In the genomic region with DNA sequence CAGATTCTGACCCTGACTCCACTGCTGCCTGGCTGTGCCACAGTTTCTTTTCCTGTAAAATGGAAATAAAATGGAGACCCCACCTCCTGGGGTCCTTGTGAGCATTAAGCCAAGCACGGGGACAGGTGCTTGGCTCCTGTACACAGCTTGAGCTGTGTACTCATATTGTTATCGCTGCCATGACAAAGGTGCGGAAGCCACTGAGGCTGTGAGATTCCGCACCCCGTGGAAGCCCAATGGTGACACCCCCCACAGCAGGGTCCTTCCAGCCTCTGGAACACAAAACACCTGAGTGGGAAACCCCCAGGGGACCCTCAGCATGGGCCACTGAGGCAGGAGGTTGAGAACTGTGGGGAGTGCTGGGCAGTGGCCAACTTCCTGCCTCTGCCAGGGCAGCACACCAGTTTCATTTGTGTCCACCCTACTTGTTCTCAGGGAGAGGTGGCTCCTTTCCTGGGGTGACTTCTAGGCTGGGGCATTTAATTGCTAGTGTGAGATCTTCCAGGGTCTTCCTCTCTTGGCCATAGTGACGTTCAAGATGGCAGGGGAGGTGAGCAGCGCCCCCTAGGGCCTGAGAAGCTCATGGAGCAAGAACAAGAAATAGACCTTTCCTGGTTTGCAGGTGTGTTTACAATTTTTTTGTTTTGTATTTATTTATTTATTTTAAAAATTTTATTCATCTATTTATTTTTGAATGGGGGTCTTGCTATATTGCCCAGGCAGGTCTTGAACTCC, we compare ENCODE assay signal across 8 cellular contexts. TPM values are rescaled to one million over a fixed set of nuclear protein-coding genes. Genes with fewer than 3 reads are reported as not detected.
DNase-seq lines count a peak whose midpoint lies in the region; ATAC-seq and TF ChIP-seq lines count a peak whose summit lies in the region.

No MANE protein-coding gene starts in this region.

- H3K4me3 ChIP-seq in WERI-Rb-1 (ENCODE audit: low read depth, low read length), result no peak overlapping the region

- no peak overlapping the region for H3K27ac ChIP-seq in WERI-Rb-1

- H3K27me3 ChIP-seq in WERI-Rb-1 (ENCODE audit: insufficient read depth, low read depth, severe bottlenecking), result no peaks in the 10 kb centered on the region

- DNase-seq in activated CD4-positive, CD25-positive, alpha-beta regulatory T cell treated with anti-CD3 and anti-CD28 coated beads, Interleukin-2, amount 50 U/mL, for 72 hours, result peak; percentile 65
- DNase-seq in WERI-Rb-1, result no peak
- DNase-seq in erythroblast (lab: John Stamatoyannopoulos, UW), result peak; percentile 62 to 65
- DNase-seq in stimulated activated CD4-positive, alpha-beta T cell treated with anti-CD3 and anti-CD28 coated beads, Interleukin-4, amount 100 ng/mL, for 24 hours, result peak; percentile 62
- DNase-seq in occipital lobe (lab: John Stamatoyannopoulos, UW), result no peak
- no peak for DNase-seq in NCI-H526 treated with DMSO at 0.1 percent for 48 hours (lab: John Stamatoyannopoulos, UW)
- DNase-seq in KG1 (lab: John Stamatoyannopoulos, UW), result no peak

- ATAC-seq in activated CD4-positive, CD25-positive, alpha-beta regulatory T cell treated with anti-CD3 and anti-CD28 coated beads, Interleukin-2, amount 50 U/mL, for 24 hours, result no peak

- no peaks in the 10 kb centered on the region for H3K36me3 ChIP-seq in WERI-Rb-1

- peak; percentile 67 for TF ChIP-seq CTCF in WERI-Rb-1 (IDR thresholded peaks at IDR 0.05; ENCODE audit: low read depth, low read length)

- H3K9me3 ChIP-seq in WERI-Rb-1 (ENCODE audit: severe bottlenecking), result no peaks in the 10 kb centered on the region

- TF ChIP-seq POLR2A in erythroblast (IDR thresholded peaks at IDR 0.05; ENCODE audit: low read length), result no peak

RNA-seq across cellular contexts. Expression of a gene that starts 5.4 kb away (rescaled TPM):
- not detected for total RNA-seq in occipital lobe

RNA-seq across cellular contexts. Expression of a gene that starts 12.5 kb away (rescaled TPM):
- not detected for total RNA-seq in occipital lobe

RNA-seq across cellular contexts. Expression of a gene that starts 20.4 kb away (rescaled TPM):
- total RNA-seq in occipital lobe, result not detected

RNA-seq across cellular contexts. Expression of a gene that starts 25.0 kb away (rescaled TPM):
- 26.4 TPM for total RNA-seq in occipital lobe

RNA-seq across cellular contexts. Expression of a gene that starts 25.5 kb away (rescaled TPM):
- total RNA-seq in occipital lobe, result 35.7 TPM

Comparison
In these comparisons a context has a peak if more than half of its experiments do, and no peak if none do; other contexts are left out.
1. DNase-seq: peak in activated CD4-positive, CD25-positive, alpha-beta regulatory T cell treated with anti-CD3 and anti-CD28 coated beads, Interleukin-2, amount 50 U/mL, for 72 hours (single experiment), erythroblast (2 of 2) and stimulated activated CD4-positive, alpha-beta T cell treated with anti-CD3 and anti-CD28 coated beads, Interleukin-4, amount 100 ng/mL, for 24 hours (single experiment); none in WERI-Rb-1 (single experiment), occipital lobe (single experiment), NCI-H526 treated with DMSO at 0.1 percent for 48 hours (single experiment) and KG1 (single experiment).